Comparison of ENCODE assay signal across 9 cellular contexts in the genomic region with DNA sequence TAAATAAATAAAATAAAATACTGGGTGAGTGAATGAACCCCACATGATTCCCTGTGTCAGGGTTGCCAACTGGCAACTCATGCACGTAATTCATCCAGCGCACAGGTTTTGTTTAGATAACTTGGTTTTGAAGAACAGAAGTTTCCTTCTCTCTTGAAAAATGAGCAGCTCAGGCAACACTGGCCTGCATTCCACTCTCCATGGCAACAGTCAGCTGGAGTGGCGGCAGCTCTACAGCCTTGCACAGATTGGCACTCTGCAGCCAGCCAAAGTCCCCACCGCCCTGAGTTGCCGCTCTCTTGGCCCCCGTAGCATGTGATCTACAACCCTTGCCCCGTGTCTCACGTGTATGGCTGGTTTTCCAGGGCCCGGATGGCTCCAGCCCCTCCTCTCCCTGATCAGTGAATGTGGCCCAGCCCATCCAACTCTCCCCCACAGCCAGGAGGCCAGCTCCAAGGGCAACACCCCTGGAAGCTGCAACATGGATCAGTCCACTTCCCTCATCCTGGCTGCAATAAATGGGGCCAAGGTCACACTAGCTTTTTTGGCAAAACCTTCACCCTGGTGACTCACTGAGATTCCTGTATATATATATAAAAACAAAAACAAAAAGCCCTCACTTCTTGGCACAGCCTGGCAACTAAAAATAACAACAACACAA. TPM values are rescaled to one million over a fixed set of nuclear protein-coding genes. Genes with fewer than 3 reads are reported as not detected.
A peak's percentile ranks its signal among the peaks of the same experiment; 100 is the strongest.
DNase-seq lines count a peak whose midpoint lies in the region; ATAC-seq and TF ChIP-seq lines count a peak whose summit lies in the region.
"Not testable (repeated sequence)": the region's sequence is repeated elsewhere in the genome, so short reads cannot be mapped to it uniquely, and the experiment has no call there.
"Had no signal": no experiment of that assay in that cellular context is flagged by ENCODE, and none has a peak within 500 bp of the region (broad histone marks: within the 10 kb centered on the region; RNA-seq: fewer than 3 reads in every experiment).

No MANE protein-coding gene starts in this region.

- TF ChIP-seq RAD21 in liver (IDR thresholded peaks at IDR 0.05) = peak in 1 of 2 donors; percentile 32

- H3K27me3 ChIP-seq in Panc1 (ENCODE audit: control insufficient read depth, insufficient read depth, low read length); brain microvascular endothelial cell (replicated peaks); liver (ENCODE audit: control insufficient read depth in 4 of 4, insufficient read depth in 4 of 4, low read length in 3 of 4); psoas muscle (ENCODE audit: insufficient read depth in 3 of 3, low read length in 2 of 3); uterus: not testable (repeated sequence)

- intact Hi-C loops in Panc1 (cut with micrococcal nuclease; ENCODE audit: unreplicated experiment); psoas muscle (cut with DNase I); uterus (cut with DNase I; ENCODE audit: low total_unique reads): not testable (repeated sequence)

- not testable (repeated sequence) for ATAC-seq in Panc1
- peak in 1 of 4 donors; percentile 42 for ATAC-seq in psoas muscle

- TF ChIP-seq POLR2A in uterus (IDR thresholded peaks at IDR 0.05) = not testable (repeated sequence)

- 5% methylated on average over 9 of the region's 9 CpGs for WGBS in liver
- 1 to 11% (median 11%) methylated on average over 8 to 9 of the region's 9 CpGs for WGBS in psoas muscle, 3 donors

- not testable (repeated sequence) for TF ChIP-seq CTCF in Panc1 (IDR thresholded peaks at IDR 0.05); brain microvascular endothelial cell (IDR thresholded peaks at IDR 0.05; ENCODE audit: low read depth, low read length, missing control alignments); fibroblast of villous mesenchyme (IDR thresholded peaks at IDR 0.05; ENCODE audit: insufficient read depth, low read depth, low read length); liver (IDR thresholded peaks at IDR 0.05; ENCODE audit: low read depth, low read length, missing input control); psoas muscle (IDR thresholded peaks at IDR 0.05); uterus (IDR thresholded peaks at IDR 0.05)

- not testable (repeated sequence) for H3K36me3 ChIP-seq in Panc1 (ENCODE audit: control insufficient read depth, insufficient read depth, low read length); brain microvascular endothelial cell (replicated peaks); liver (ENCODE audit: control insufficient read depth in 4 of 4, insufficient read depth in 3 of 4, low read depth in 1 of 4, low read length in 3 of 4); psoas muscle (ENCODE audit: insufficient read depth in 1 of 2, low read depth in 1 of 2); uterus

- in situ Hi-C loops in Panc1 (cut with HindIII; ENCODE audit: low pct_unique_long_range_greater_than_20kb, low sequenced_read_pairs); brain microvascular endothelial cell (cut with HindIII; ENCODE audit: low pct_ligation_motif_present, low sequenced_read_pairs): not testable (repeated sequence)

- H3K4me3 ChIP-seq in Panc1 (ENCODE audit: low read depth in 2 of 2, low read length in 2 of 2); brain microvascular endothelial cell (ENCODE audit: low read depth, low read length); liver (ENCODE audit: low read depth in 1 of 3, low read length in 3 of 3): not testable (repeated sequence)
- H3K4me3 ChIP-seq in fibroblast of villous mesenchyme (ENCODE audit: low read depth, low read length) (peak overlapping the region; percentile 21), psoas muscle (peak overlapping the region; percentile 18), uterus (peak overlapping the region in 1 of 2 donors; percentile 2)

- H3K27ac ChIP-seq in Panc1 (ENCODE audit: low read length) (peak overlapping the region; percentile 44), liver (ENCODE audit: low read depth in 1 of 2, low read length in 2 of 2) (peak overlapping the region; percentile 87 to 88), psoas muscle (peak overlapping the region; percentile 81), uterus (peak overlapping the region; percentile 86)
- H3K27ac ChIP-seq in brain microvascular endothelial cell = not testable (repeated sequence)

- BruUV-seq in Panc1 (replicated peaks; lab: Mats Ljungman, UMichigan) = not testable (repeated sequence)

- peak; percentile 86 for DNase-seq in DMS53 (lab: John Stamatoyannopoulos, UW)
- DNase-seq in M059J (ENCODE audit: low read depth) = peak; percentile 98
- peak; percentile 56 for DNase-seq in Panc1 (ENCODE audit: low read depth, low spot score)
- peak; percentile 75 for DNase-seq in brain microvascular endothelial cell
- DNase-seq in fibroblast of villous mesenchyme (ENCODE audit: low read depth) = peak; percentile 95
- peak; percentile 45 to 72 for DNase-seq in psoas muscle
- peak; percentile 79 to 88 for DNase-seq in uterus

- POLR2A ChIA-PET in Panc1 (lab: Charles Lee) = not testable (repeated sequence)

- H3K9ac ChIP-seq in liver (ENCODE audit: low read depth in 1 of 2, low read length in 2 of 2) = peak overlapping the region in 1 of 2 donors; percentile 63

- H3K4me1 ChIP-seq in Panc1 (ENCODE audit: control insufficient read depth, insufficient read depth, low read length); uterus: not testable (repeated sequence)
- H3K4me1 ChIP-seq in liver (ENCODE audit: control insufficient read depth in 4 of 4, insufficient read depth in 4 of 4, low read length in 3 of 4) (peaks cover 5 to 40% (median 27%) of the 10 kb centered on the region in 4 donors), psoas muscle (peaks cover 24% of the 10 kb centered on the region)

- H3K9me3 ChIP-seq in Panc1 (ENCODE audit: control insufficient read depth, insufficient read depth, low read depth, low read length); liver (ENCODE audit: control insufficient read depth in 4 of 4, low read length in 3 of 4); psoas muscle; uterus: not testable (repeated sequence)

- CTCF ChIA-PET in Panc1 (lab: Charles Lee) = not testable (repeated sequence)

TF ChIP-seq in liver, 16 proteins besides CTCF, POLR2A, EP300 and RAD21 (continues in another document):
- peak; percentile 85 to 89 for TF ChIP-seq HNF4A (conservative IDR thresholded peaks at IDR 0.05)
- TF ChIP-seq YY1 (IDR thresholded peaks at IDR 0.05) = peak; percentile 65
- peak; percentile 77 to 90 for TF ChIP-seq RXRA (IDR thresholded peaks at IDR 0.05)
- peak; percentile 89 for TF ChIP-seq NR2F2 (IDR thresholded peaks at IDR 0.05)
- TF ChIP-seq SP1 (IDR thresholded peaks at IDR 0.05) = peak; percentile 93
- peak in 1 of 2 donors; percentile 52 for TF ChIP-seq GABPA (IDR thresholded peaks at IDR 0.05 in 1 of 2, conservative IDR thresholded peaks at IDR 0.05 in 1 of 2)
- TF ChIP-seq EGR1 (IDR thresholded peaks at IDR 0.05; ENCODE audit: low read depth in 2 of 2) = peak in 1 of 2 donors; percentile 82
- peak; percentile 80 for TF ChIP-seq HNF4G (IDR thresholded peaks at IDR 0.05)
- TF ChIP-seq, protein P1, sequence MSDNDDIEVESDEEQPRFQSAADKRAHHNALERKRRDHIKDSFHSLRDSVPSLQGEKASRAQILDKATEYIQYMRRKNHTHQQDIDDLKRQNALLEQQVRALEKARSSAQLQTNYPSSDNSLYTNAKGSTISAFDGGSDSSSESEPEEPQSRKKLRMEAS (IDR thresholded peaks at IDR 0.05) = peak; percentile 91

RNA-seq across cellular contexts. Expression of gene AQP7, which starts 11.1 kb away (rescaled TPM):
- total RNA-seq in M059J (2014; rRNA removed; shearing (Covaris generic)) = 0.17 TPM in 1 of 2 replicates, not detected in the other
- 0.26 TPM for total RNA-seq in Panc1 (2021; ENCODE audit: unreplicated experiment)
- polyA plus RNA-seq in Panc1 (2012; ENCODE audit: insufficient read length) = not detected
- total RNA-seq in fibroblast of villous mesenchyme = not detected in 2 replicates
- total RNA-seq in liver = 10 to 100 TPM in 1 of 2 donors, 1 to 10 TPM in 1; 4.8 to 17.1 TPM
- 10 to 100 TPM; 11.9 to 22.3 TPM for polyA plus RNA-seq in liver
- 10 to 100 TPM in 3 of 4 donors, 1 to 10 TPM in 1; 8.6 to 45.0 (median 15.7) TPM for total RNA-seq in psoas muscle
- 10 to 100 TPM in 2 of 3 donors, 1 to 10 TPM in 1; 8.6 to 10.8 (median 10.7) TPM for polyA plus RNA-seq in psoas muscle
- 1 to 10 TPM in 3 of 4 donors, not detected in 1; 1.3 to 4.6 (median 2.1) TPM for total RNA-seq in uterus
- total RNA-seq: activated T-cell treated with anti-CD3 and anti-CD28 coated beads, Interleukin-2, amount 50 U/mL, for 4 hours had no signal

RNA-seq across cellular contexts. Expression of gene AQP3, which starts 56.2 kb away (rescaled TPM):
- total RNA-seq in M059J (2014; rRNA removed; shearing (Covaris generic)) = 0.57 and 1.1 TPM in 2 replicates
- total RNA-seq in Panc1 (2021; ENCODE audit: unreplicated experiment) (1.0 TPM), fibroblast of villous mesenchyme (0.86 and 0.97 TPM in 2 replicates), liver (100 to 1,000 TPM in 1 of 2 donors, 10 to 100 TPM in 1; 60.5 to 109 TPM), psoas muscle (10 to 100 TPM in 2 of 4 donors, 1 to 10 TPM in 2; 4.7 to 12.0 (median 8.4) TPM), uterus (10 to 100 TPM in 1 of 4 donors, 1 to 10 TPM in 2, not detected in 1; 2.8 to 14.4 (median 5.8) TPM)
- 2.3 TPM for polyA plus RNA-seq in Panc1 (2012; ENCODE audit: insufficient read length)
- polyA plus RNA-seq in liver (100 to 1,000 TPM in 1 of 2 donors, 10 to 100 TPM in 1; 65.7 to 124 TPM), psoas muscle (1 to 10 TPM; 2.5 to 3.6 (median 3.1) TPM)
